ENCODE assay signal across 19 cellular contexts in genomic region chr9:98576859-98577258, GRCh38.
DNase-seq lines count a peak whose midpoint lies in the region; ATAC-seq, FAIRE-seq and TF ChIP-seq lines count a peak whose summit lies in the region.
"Had no signal": no experiment of that assay in that cellular context is flagged by ENCODE, and none has a peak within 500 bp of the region (broad histone marks: within the 10 kb centered on the region; RNA-seq: fewer than 3 reads in every experiment).

No MANE protein-coding gene starts in this region.

- FAIRE-seq in K562 (lab: Jason Lieb, UNC): peak; percentile 56
- FAIRE-seq: H54 had no signal

- no peaks in the 10 kb centered on the region for H3K79me1 ChIP-seq in H9 (ENCODE audit: insufficient read depth, low read depth, low read length, poor library complexity, severe bottlenecking)

- no peak overlapping the region for H4K8ac ChIP-seq in H9 (replicated peaks; ENCODE audit: insufficient read length, low read depth, low read length)

- no peak overlapping the region for H4K5ac ChIP-seq in H9 (ENCODE audit: insufficient read length, low read depth, low read length)

- no peaks in the 10 kb centered on the region for H3K23me2 ChIP-seq in H9 (ENCODE audit: insufficient read length, low read depth, low read length, poor library complexity, severe bottlenecking)

- TF ChIP-seq CTCF in natural killer cell (IDR thresholded peaks at IDR 0.05) (no peak), K562 (IDR thresholded peaks at IDR 0.05 in 2 of 3, conservative IDR thresholded peaks at IDR 0.05 in 1 of 3; ENCODE audit: insufficient read depth in 2 of 3, low read depth in 1 of 3, low read length in 3 of 3) (no peak), glutamatergic neuron (IDR thresholded peaks at IDR 0.05; ENCODE audit: partially characterized antibody, unreplicated experiment) (no peak), H9 (conservative IDR thresholded peaks at IDR 0.05) (no peak)

- no peak overlapping the region for H2BK5ac ChIP-seq in H9 (ENCODE audit: insufficient read length, low read length)

- peaks cover 3% of the 10 kb centered on the region for H3K9me1 ChIP-seq in K562 (ENCODE audit: control insufficient read depth, insufficient read depth, low read length)

- H3K23ac ChIP-seq in H9 (ENCODE audit: insufficient read length, low read depth, low read length): no peak overlapping the region

- no peak overlapping the region for H2BK12ac ChIP-seq in H9 (ENCODE audit: insufficient read length, low read depth, low read length)

- TF ChIP-seq EP300 in K562 (IDR thresholded peaks at IDR 0.05; ENCODE audit: low read length): no peak

- H2BK20ac ChIP-seq in H9 (ENCODE audit: low read depth, low read length, poor library complexity, severe bottlenecking): no peak overlapping the region

- H3K4me1 ChIP-seq in K562 (replicated peaks in 1 of 2; ENCODE audit: control insufficient read depth in 2 of 2, insufficient read depth in 2 of 2, low read length in 2 of 2) (peaks cover 12 to 21% of the 10 kb centered on the region in 2 experiments), H9 (ENCODE audit: insufficient read depth, low read length) (no peaks in the 10 kb centered on the region)

- intact Hi-C loops in natural killer cell (cut with micrococcal nuclease) (no loop called here), K562 (cut with micrococcal nuclease) (loop anchor here (10.0 kb wide), 1 partner anchor 262 kb away; no protein-coding TSS in a partner anchor)

- in situ Hi-C loops in K562 (cut with MboI): no loop called here

- no peak overlapping the region for H3K18ac ChIP-seq in H9 (ENCODE audit: insufficient read length, low read depth, low read length)

- no peak for ATAC-seq in natural killer cell treated with Interleukin-12 subunit alpha and Interleukin-12 subunit beta and Interleukin-15 and Interleukin-18, amount 100 ng/mL, for 72 hours
- ATAC-seq in natural killer cell: no peak
- no peak for ATAC-seq in K562
- no peak for ATAC-seq in HG03521 (IDR thresholded peaks at IDR 0.05; ENCODE audit: unreplicated experiment)
- no peak for ATAC-seq in GM21360 (IDR thresholded peaks at IDR 0.05; ENCODE audit: unreplicated experiment)
- ATAC-seq: CD8-positive, alpha-beta T cell; HCT116 had no signal

- no peak overlapping the region for H3K56ac ChIP-seq in H9 (ENCODE audit: insufficient read length, low read depth, low read length)

- H3K27ac ChIP-seq in K562 (ENCODE audit: extremely low read depth, low read depth, low read length): no peak overlapping the region
- no peak overlapping the region for H3K27ac ChIP-seq in H9 (ENCODE audit: insufficient read length, low read depth, low read length)
- H3K27ac ChIP-seq: BLaER1, GM23248, HL-60 had no signal

- H3K9ac ChIP-seq in K562 (ENCODE audit: insufficient read depth in 1 of 2, low read depth in 2 of 2, low read length in 2 of 2) (no peak overlapping the region), H9 (ENCODE audit: extremely low read depth, insufficient read length, low read length) (no peak overlapping the region)
- H3K9ac ChIP-seq: BLaER1, GM23248 had no signal

- CTCF ChIA-PET in K562 (lab: Yijun Ruan, JAX; ENCODE audit: low intra/inter-chr PET ratio): interaction anchor here (0.6 kb wide), 1 partner anchor 265 kb away, joined by 5 read pairs; no protein-coding TSS in a partner anchor

- DNase-seq in natural killer cell treated with Interleukin-12 subunit alpha and Interleukin-12 subunit beta and Interleukin-15 and Interleukin-18, amount 100 ng/mL, for 72 hours (ENCODE audit: low spot score): no peak
- DNase-seq in natural killer cell: no peak
- DNase-seq in K562 (ENCODE audit: extremely low read depth in 1 of 4, low spot score in 3 of 4): no peak
- no peak for DNase-seq in glutamatergic neuron
- no peak for DNase-seq in H9
- no peak for DNase-seq in mucosa of gallbladder (ENCODE audit: low spot score)
- DNase-seq: 8988T; Calu3; CD8-positive, alpha-beta T cell; DMS79 treated with DMSO at 0.1 percent for 48 hours; GF-D8; GM23248; KBM-7 had no signal

- no peak overlapping the region for H3K14ac ChIP-seq in H9 (ENCODE audit: insufficient read depth, low read length)

- H3K9me3 Mint-ChIP-seq in natural killer cell treated with Interleukin-12 subunit alpha and Interleukin-12 subunit beta and Interleukin-15 and Interleukin-18, amount 100 ng/mL, for 72 hours: no peaks in the 10 kb centered on the region
- H3K9me3 Mint-ChIP-seq in natural killer cell (no peaks in the 10 kb centered on the region), glutamatergic neuron (ENCODE audit: unreplicated experiment) (peaks cover 7% of the 10 kb centered on the region), H9 (no peaks in the 10 kb centered on the region)
- H3K9me3 Mint-ChIP-seq: CD8-positive, alpha-beta T cell had no signal

- no peak for TF ChIP-seq RAD21 in K562 (CRISPR knock-in tag; conservative IDR thresholded peaks at IDR 0.05 in 1 of 2, IDR thresholded peaks at IDR 0.05 in 1 of 2)

- H2AK5ac ChIP-seq in H9 (ENCODE audit: insufficient read length, low read length): no peak overlapping the region

- no peaks in the 10 kb centered on the region for H3K9me3 ChIP-seq in K562 (replicated peaks; ENCODE audit: control insufficient read depth, insufficient read depth, low read depth, low read length)
- H3K9me3 ChIP-seq in H9 (ENCODE audit: control insufficient read depth, low read depth, low read length): no peaks in the 10 kb centered on the region
- H3K9me3 ChIP-seq: BLaER1 had no signal

- BruUV-seq in K562 (replicated peaks; lab: Mats Ljungman, UMichigan): no TSS peak

- H3K79me2 ChIP-seq in K562 (ENCODE audit: control insufficient read depth, insufficient read depth, low read length) (no peaks in the 10 kb centered on the region), H9 (ENCODE audit: insufficient read depth, low read length) (no peaks in the 10 kb centered on the region)

- H2BK15ac ChIP-seq in H9 (ENCODE audit: low read depth, low read length): no peak overlapping the region

- no peaks in the 10 kb centered on the region for H3K36me3 ChIP-seq in K562 (ENCODE audit: control insufficient read depth, insufficient read depth, low read length)
- H3K36me3 ChIP-seq: BLaER1 had no signal

- H3K4me1 Mint-ChIP-seq in natural killer cell treated with Interleukin-12 subunit alpha and Interleukin-12 subunit beta and Interleukin-15 and Interleukin-18, amount 100 ng/mL, for 72 hours (ENCODE audit: low read depth in 2 of 2): peaks cover 23 to 30% of the 10 kb centered on the region in 2 donors
- H3K4me1 Mint-ChIP-seq in natural killer cell (peaks cover 25 to 30% of the 10 kb centered on the region in 2 donors), glutamatergic neuron (ENCODE audit: low read depth, unreplicated experiment) (peaks cover 18% of the 10 kb centered on the region), H9 (no peaks in the 10 kb centered on the region; a peak in 1 of 4 replicates)

- no peak overlapping the region for H3K4me3 ChIP-seq in K562
- H3K4me3 ChIP-seq: BLaER1, GM23248 had no signal

- H3K4ac ChIP-seq in H9 (ENCODE audit: low read depth, low read length): no peak overlapping the region

- H3K27me3 ChIP-seq in K562 (ENCODE audit: control insufficient read depth in 2 of 2, insufficient read depth in 2 of 2, low read length in 2 of 2) (no peaks in the 10 kb centered on the region; a peak in 1 of 5 replicates), H9 (ENCODE audit: insufficient read depth, low read length) (no peaks in the 10 kb centered on the region)
- H3K27me3 ChIP-seq: BLaER1 had no signal

- H3K4me2 ChIP-seq in K562 (ENCODE audit: insufficient read depth, low read length): no peak overlapping the region
- no peak overlapping the region for H3K4me2 ChIP-seq in H9 (ENCODE audit: insufficient read depth, insufficient read length, low read length)

- no peak overlapping the region for H2BK120ac ChIP-seq in H9 (ENCODE audit: low read depth, low read length, poor library complexity, severe bottlenecking)

- H3K36me3 Mint-ChIP-seq in natural killer cell treated with Interleukin-12 subunit alpha and Interleukin-12 subunit beta and Interleukin-15 and Interleukin-18, amount 100 ng/mL, for 72 hours: peaks cover 6% of the 10 kb centered on the region
- H3K36me3 Mint-ChIP-seq in natural killer cell (no peaks in the 10 kb centered on the region), glutamatergic neuron (ENCODE audit: unreplicated experiment) (peaks cover 16% of the 10 kb centered on the region), H9 (ENCODE audit: insufficient read depth in 1 of 3, low read depth in 3 of 3) (no peaks in the 10 kb centered on the region; a peak in 1 of 7 replicates)
- H3K36me3 Mint-ChIP-seq: CD8-positive, alpha-beta T cell had no signal

- H3K27ac Mint-ChIP-seq in natural killer cell treated with Interleukin-12 subunit alpha and Interleukin-12 subunit beta and Interleukin-15 and Interleukin-18, amount 100 ng/mL, for 72 hours: peak overlapping the region in 1 of 2 donors; percentile 62
- no peak overlapping the region for H3K27ac Mint-ChIP-seq in natural killer cell
- H3K27ac Mint-ChIP-seq in glutamatergic neuron (ENCODE audit: unreplicated experiment): no peak overlapping the region
- no peak overlapping the region for H3K27ac Mint-ChIP-seq in H9
- H3K27ac Mint-ChIP-seq: CD8-positive, alpha-beta T cell had no signal

- TF ChIP-seq POLR2A in K562 (conservative IDR thresholded peaks at IDR 0.05): no peak

- POLR2A ChIA-PET in K562 (lab: Yijun Ruan, JAX): interaction anchor here (0.6 to 2.2 kb wide), 4 partner anchors 8 to 499 kb away, joined by 3 to 6 read pairs (median 4); no protein-coding TSS in a partner anchor

- H4K91ac ChIP-seq in H9 (ENCODE audit: insufficient read length, low read depth, low read length): no peak overlapping the region

- H4K20me1 ChIP-seq in K562 (replicated peaks; ENCODE audit: control insufficient read depth, insufficient read depth, low read length): 0 out of 2 replicates have a peak, but pooled peaks cover 3% of the 10 kb centered on the region
- H4K20me1 ChIP-seq in H9 (ENCODE audit: control insufficient read depth, insufficient read depth, insufficient read length): no peaks in the 10 kb centered on the region
- H4K20me1 ChIP-seq: BLaER1 had no signal

- WGBS in K562 (ENCODE audit: insufficient coverage, low coverage, missing lambda C conversion rate): 63% methylated on average over 3 of the region's 3 CpGs
- no CpG with 5 or more reads among the region's 3 CpGs for WGBS in H9 (ENCODE audit: extremely low coverage, insufficient read length, low lambda C conversion rate)

- H2AFZ ChIP-seq in K562 (ENCODE audit: low read depth, low read length) (no peak overlapping the region), H9 (ENCODE audit: low read length) (no peak overlapping the region)
- H2AFZ ChIP-seq: GM23248 had no signal

- peak overlapping the region; percentile 23 for H3K4me3 Mint-ChIP-seq in natural killer cell treated with Interleukin-12 subunit alpha and Interleukin-12 subunit beta and Interleukin-15 and Interleukin-18, amount 100 ng/mL, for 72 hours
- H3K4me3 Mint-ChIP-seq in natural killer cell: no peak overlapping the region
- peak overlapping the region; percentile 1 for H3K4me3 Mint-ChIP-seq in glutamatergic neuron (ENCODE audit: unreplicated experiment)
- H3K4me3 Mint-ChIP-seq in H9: no peak overlapping the region
- H3K4me3 Mint-ChIP-seq: CD8-positive, alpha-beta T cell had no signal

- peaks cover 44 to 45% of the 10 kb centered on the region in 2 donors for H3K27me3 Mint-ChIP-seq in natural killer cell treated with Interleukin-12 subunit alpha and Interleukin-12 subunit beta and Interleukin-15 and Interleukin-18, amount 100 ng/mL, for 72 hours
- H3K27me3 Mint-ChIP-seq in natural killer cell (ENCODE audit: low read depth in 2 of 2): peaks cover 35 to 48% of the 10 kb centered on the region in 2 donors
- H3K27me3 Mint-ChIP-seq in glutamatergic neuron (ENCODE audit: unreplicated experiment): peaks cover 13% of the 10 kb centered on the region
- H3K27me3 Mint-ChIP-seq in H9 (ENCODE audit: low read depth): peaks cover 6% of the 10 kb centered on the region

- no peak overlapping the region for H3T11ph ChIP-seq in H9 (ENCODE audit: low read length)

Comparison
In these comparisons a context has a peak if more than half of its experiments do, and no peak if none do; other contexts are left out.
1. H3K4me3 Mint-ChIP-seq: peak in natural killer cell treated with Interleukin-12 subunit alpha and Interleukin-12 subunit beta and Interleukin-15 and Interleukin-18, amount 100 ng/mL, for 72 hours (single experiment) and glutamatergic neuron (single experiment); none in natural killer cell (single experiment) and H9 (0 of 2).